13 cellular contexts compared by ENCODE assay signal in genomic region chr7:40986351-40986873, GRCh38.
DNase-seq lines count a peak whose midpoint lies in the region; ATAC-seq and TF ChIP-seq lines count a peak whose summit lies in the region.
"Had no signal": no experiment of that assay in that cellular context is flagged by ENCODE, and none has a peak within 500 bp of the region (broad histone marks: within the 10 kb centered on the region; RNA-seq: fewer than 3 reads in every experiment).

No MANE protein-coding gene starts in this region.

- no peaks in the 10 kb centered on the region for H4K20me1 ChIP-seq in Karpas-422 (ENCODE audit: insufficient read depth, low read depth, low read length)

- no peaks in the 10 kb centered on the region for H3K27me3 Mint-ChIP-seq in chondrocyte (ENCODE audit: low read depth)
- H3K27me3 Mint-ChIP-seq in activated CD4-positive, alpha-beta T cell treated with anti-CD3 and anti-CD28 coated beads, Interleukin-2, amount 10 ng/mL, durations not matched to agents 7 days and 5 days = no peaks in the 10 kb centered on the region
- H3K27me3 Mint-ChIP-seq: activated T-helper 17 cell treated with anti-CD3 and anti-CD28 coated beads, Interleukin-2, amount 50 U/mL, for 72 hours had no signal

- TF ChIP-seq CTCF in BJ (IDR thresholded peaks at IDR 0.05; ENCODE audit: insufficient read depth, low read depth, low read length) (no peak), LNCaP clone FGC (IDR thresholded peaks at IDR 0.05; ENCODE audit: control insufficient read depth, extremely low read depth, insufficient read depth) (no peak), chondrocyte (IDR thresholded peaks at IDR 0.05) (no peak), mucosa of descending colon (IDR thresholded peaks at IDR 0.05) (no peak)

- no peak overlapping the region for H2AFZ ChIP-seq in Karpas-422 (ENCODE audit: low read length)

- peaks cover 19% of the 10 kb centered on the region for H3K4me1 Mint-ChIP-seq in chondrocyte (ENCODE audit: low read depth)
- H3K4me1 Mint-ChIP-seq in activated CD4-positive, alpha-beta T cell treated with anti-CD3 and anti-CD28 coated beads, Interleukin-2, amount 10 ng/mL, durations not matched to agents 7 days and 5 days = no peaks in the 10 kb centered on the region
- H3K4me1 Mint-ChIP-seq: activated T-helper 17 cell treated with anti-CD3 and anti-CD28 coated beads, Interleukin-2, amount 50 U/mL, for 72 hours; H9 had no signal

- no peak overlapping the region for H3K4me3 Mint-ChIP-seq in chondrocyte (ENCODE audit: unreplicated experiment)
- H3K4me3 Mint-ChIP-seq in activated CD4-positive, alpha-beta T cell treated with anti-CD3 and anti-CD28 coated beads, Interleukin-2, amount 10 ng/mL, durations not matched to agents 7 days and 5 days = no peak overlapping the region
- H3K4me3 Mint-ChIP-seq: activated T-helper 17 cell treated with anti-CD3 and anti-CD28 coated beads, Interleukin-2, amount 50 U/mL, for 72 hours; H9 had no signal

- ATAC-seq in mucosa of descending colon = peak; percentile 59
- no peak for ATAC-seq in GM21723 (IDR thresholded peaks at IDR 0.05; ENCODE audit: unreplicated experiment)
- ATAC-seq: activated T-helper 17 cell treated with anti-CD3 and anti-CD28 coated beads, Interleukin-2, amount 50 U/mL, for 72 hours; left lung had no signal

- H3K9me3 ChIP-seq in mucosa of descending colon (no peaks in the 10 kb centered on the region), Karpas-422 (ENCODE audit: low read length) (no peaks in the 10 kb centered on the region)
- H3K9me3 ChIP-seq: left lung had no signal

- CTCF ChIA-PET in BJ (lab: Yijun Ruan, JAX) = interaction anchor here (0.7 to 2.0 kb wide), 2 partner anchors 11 to 17 kb away, joined by 3 to 8 read pairs; no protein-coding TSS in a partner anchor
- CTCF ChIA-PET in activated CD4-positive, alpha-beta T cell treated with anti-CD3 and anti-CD28 coated beads, Interleukin-2, amount 10 ng/mL, durations not matched to agents 7 days and 5 days (lab: Charles Lee) = no interaction called here

- H3K36me3 ChIP-seq in BJ (ENCODE audit: control insufficient read depth, insufficient read depth, low read length) = no peaks in the 10 kb centered on the region
- no peaks in the 10 kb centered on the region for H3K36me3 ChIP-seq in mucosa of descending colon (ENCODE audit: low read depth)
- no peaks in the 10 kb centered on the region for H3K36me3 ChIP-seq in Karpas-422 (ENCODE audit: insufficient read depth, low read length)
- H3K36me3 ChIP-seq: left lung had no signal

- no peaks in the 10 kb centered on the region for H3K27me3 ChIP-seq in BJ (ENCODE audit: control insufficient read depth, insufficient read depth, low read length)
- H3K27me3 ChIP-seq in Karpas-422 (ENCODE audit: low read length) = no peaks in the 10 kb centered on the region; the same call in 1 of the 2 replicates
- H3K27me3 ChIP-seq: left lung had no signal

- H3K27ac ChIP-seq in Karpas-422 (ENCODE audit: low read length) = no peak overlapping the region
- H3K27ac ChIP-seq: left lung had no signal

- peak; percentile 51 for DNase-seq in BJ (ENCODE audit: low read depth)
- DNase-seq in LNCaP clone FGC (ENCODE audit: low read depth) = peak; percentile 48
- DNase-seq in chondrocyte (ENCODE audit: low spot score) = no peak
- no peak for DNase-seq in mucosa of descending colon
- DNase-seq in Karpas-422 = no peak
- no peak for DNase-seq in activated CD4-positive, alpha-beta T cell treated with anti-CD3 and anti-CD28 coated beads, Interleukin-2, amount 10 ng/mL, durations not matched to agents 7 days and 5 days
- no peak for DNase-seq in hypothalamus (lab: John Stamatoyannopoulos, UW)
- DNase-seq: COR-L47; effector CD4-positive, alpha-beta T cell; H9; left lung had no signal

- peak overlapping the region; percentile 90 for H3K27ac Mint-ChIP-seq in chondrocyte (ENCODE audit: unreplicated experiment)
- no peak overlapping the region for H3K27ac Mint-ChIP-seq in activated CD4-positive, alpha-beta T cell treated with anti-CD3 and anti-CD28 coated beads, Interleukin-2, amount 10 ng/mL, durations not matched to agents 7 days and 5 days
- H3K27ac Mint-ChIP-seq: activated T-helper 17 cell treated with anti-CD3 and anti-CD28 coated beads, Interleukin-2, amount 50 U/mL, for 72 hours; H9 had no signal

- no peak overlapping the region for H3K4me3 ChIP-seq in BJ (ENCODE audit: low read depth, low read length)
- H3K4me3 ChIP-seq in LNCaP clone FGC (ENCODE audit: low read depth, low read length) = no peak overlapping the region
- no peak overlapping the region for H3K4me3 ChIP-seq in mucosa of descending colon
- no peak overlapping the region for H3K4me3 ChIP-seq in Karpas-422 (ENCODE audit: low read length)
- H3K4me3 ChIP-seq: left lung had no signal

- peaks cover 1% of the 10 kb centered on the region for H3K36me3 Mint-ChIP-seq in chondrocyte (ENCODE audit: low read depth)
- H3K36me3 Mint-ChIP-seq in activated CD4-positive, alpha-beta T cell treated with anti-CD3 and anti-CD28 coated beads, Interleukin-2, amount 10 ng/mL, durations not matched to agents 7 days and 5 days (ENCODE audit: low read depth) = no peaks in the 10 kb centered on the region

- H3K9me3 Mint-ChIP-seq in chondrocyte (ENCODE audit: low read depth) = peaks cover 9% of the 10 kb centered on the region
- H3K9me3 Mint-ChIP-seq in activated CD4-positive, alpha-beta T cell treated with anti-CD3 and anti-CD28 coated beads, Interleukin-2, amount 10 ng/mL, durations not matched to agents 7 days and 5 days = no peaks in the 10 kb centered on the region

- H3K9me2 ChIP-seq in Karpas-422 (replicated peaks; ENCODE audit: insufficient read depth, low read length) = 0 out of 2 replicates have a peak, but pooled peaks cover 2% of the 10 kb centered on the region

- no peaks in the 10 kb centered on the region for H3K4me1 ChIP-seq in mucosa of descending colon (ENCODE audit: low read depth)
- no peaks in the 10 kb centered on the region for H3K4me1 ChIP-seq in Karpas-422 (ENCODE audit: low read length)
- H3K4me1 ChIP-seq: left lung had no signal

- POLR2A ChIA-PET in BJ (lab: Charles Lee) = no interaction called here
- POLR2A ChIA-PET in activated CD4-positive, alpha-beta T cell treated with anti-CD3 and anti-CD28 coated beads, Interleukin-2, amount 10 ng/mL, durations not matched to agents 7 days and 5 days (lab: Charles Lee) = no interaction called here

- no peaks in the 10 kb centered on the region for H3K79me2 ChIP-seq in Karpas-422 (ENCODE audit: low read length)

- H3K9ac ChIP-seq in Karpas-422 (ENCODE audit: low read length) = no peak overlapping the region

- intact Hi-C loops in mucosa of descending colon (cut with DNase I, micrococcal nuclease) = no loop called here

- no peak overlapping the region for H3K4me2 ChIP-seq in Karpas-422 (ENCODE audit: low read depth, low read length, poor library complexity, severe bottlenecking)

Comparison
In these comparisons a context has a peak if more than half of its experiments do, and no peak if none do; other contexts are left out.
1. DNase-seq: peak in BJ (single experiment) and LNCaP clone FGC (single experiment); none in chondrocyte (single experiment), mucosa of descending colon (0 of 3), Karpas-422 (single experiment), activated CD4-positive, alpha-beta T cell treated with anti-CD3 and anti-CD28 coated beads, Interleukin-2, amount 10 ng/mL, durations not matched to agents 7 days and 5 days (single experiment) and hypothalamus (0 of 51).